ENCODE assay signal across 16 cellular contexts in genomic region chr2:10597956-10598355, GRCh38.
"Had no signal": no experiment of that assay in that cellular context is flagged by ENCODE, and none has a peak within 500 bp of the region (broad histone marks: within the 10 kb centered on the region; RNA-seq: fewer than 3 reads in every experiment).

No MANE protein-coding gene starts in this region.

- DNase-seq: activated CD4-positive, alpha-beta memory T cell treated with anti-CD3 and anti-CD28 coated beads, Interleukin-2, amount 10 ng/mL, durations not matched to agents 7 days and 5 days; activated naive CD4-positive, alpha-beta T cell treated with Interleukin-2 at 50 U/mL for 16 hours; effector memory CD4-positive, alpha-beta T cell; hippocampal formation; lower lobe of right lung; natural killer cell; occipital lobe; psoas muscle; stimulated activated CD4-positive, alpha-beta T cell treated with anti-CD3 and anti-CD28 coated beads, Interleukin-2, amount 100 ng/mL, for 24 hours; stimulated activated naive CD4-positive, alpha-beta T cell; SW 1271; T-helper 9 cell had no signal

- H3K27me3 ChIP-seq: cardiac muscle cell had no signal

- H3K4me3 Mint-ChIP-seq: activated CD4-positive, alpha-beta memory T cell treated with anti-CD3 and anti-CD28 coated beads, Interleukin-2, amount 10 ng/mL, durations not matched to agents 7 days and 5 days; natural killer cell; type B pancreatic cell had no signal

- H3K4me3 ChIP-seq: cardiac muscle cell, lower lobe of right lung, psoas muscle had no signal

- H3K4me1 ChIP-seq: lower lobe of right lung, psoas muscle had no signal

- H3K9me3 Mint-ChIP-seq: activated CD4-positive, alpha-beta memory T cell treated with anti-CD3 and anti-CD28 coated beads, Interleukin-2, amount 10 ng/mL, durations not matched to agents 7 days and 5 days; natural killer cell; type B pancreatic cell had no signal

- H3K27me3 Mint-ChIP-seq: activated CD4-positive, alpha-beta memory T cell treated with anti-CD3 and anti-CD28 coated beads, Interleukin-2, amount 10 ng/mL, durations not matched to agents 7 days and 5 days; type B pancreatic cell had no signal

- FAIRE-seq: colon had no signal

- ATAC-seq: lower lobe of right lung, natural killer cell, psoas muscle, sciatic nerve had no signal

- H3K4me1 Mint-ChIP-seq: activated CD4-positive, alpha-beta memory T cell treated with anti-CD3 and anti-CD28 coated beads, Interleukin-2, amount 10 ng/mL, durations not matched to agents 7 days and 5 days; natural killer cell had no signal

- H3K27ac Mint-ChIP-seq: activated CD4-positive, alpha-beta memory T cell treated with anti-CD3 and anti-CD28 coated beads, Interleukin-2, amount 10 ng/mL, durations not matched to agents 7 days and 5 days; natural killer cell; type B pancreatic cell had no signal

- H3K9me3 ChIP-seq: lower lobe of right lung, psoas muscle had no signal

- H3K27ac ChIP-seq: cardiac muscle cell, lower lobe of right lung, psoas muscle had no signal
